ENCODE assay signal across 1 cellular context in genomic region chr2:30191107-30191506, GRCh38.
TF ChIP-seq lines count a peak whose summit lies in the region.

No MANE protein-coding gene starts in this region.

TF ChIP-seq in H1, 55 proteins besides CTCF, POLR2A, EP300 and RAD21:
- no peak for TF ChIP-seq CEBPB (IDR thresholded peaks at IDR 0.05; ENCODE audit: low read depth, low read length)
- TF ChIP-seq KDM4A (IDR thresholded peaks at IDR 0.05; ENCODE audit: low read depth, low read length, severe bottlenecking): no peak
- no peak for TF ChIP-seq ATF3 (IDR thresholded peaks at IDR 0.05; ENCODE audit: insufficient read depth, low read depth, low read length)
- no peak for TF ChIP-seq USF2 (IDR thresholded peaks at IDR 0.05; ENCODE audit: low read length)
- TF ChIP-seq KDM1A (IDR thresholded peaks at IDR 0.05; ENCODE audit: borderline replicate concordance, low read length): no peak
- TF ChIP-seq JUND (IDR thresholded peaks at IDR 0.05; ENCODE audit: low read length): no peak
- TF ChIP-seq ATF2 (IDR thresholded peaks at IDR 0.05; ENCODE audit: low read length): no peak
- TF ChIP-seq CBX8 (IDR thresholded peaks at IDR 0.05; ENCODE audit: borderline replicate concordance, low read depth, low read length): no peak
- TF ChIP-seq E2F6 (IDR thresholded peaks at IDR 0.05): no peak
- TF ChIP-seq FOSL1 (IDR thresholded peaks at IDR 0.05; ENCODE audit: insufficient read depth, low read depth, low read length): no peak
- TF ChIP-seq SIN3A (conservative IDR thresholded peaks at IDR 0.05 in 1 of 2, IDR thresholded peaks at IDR 0.05 in 1 of 2; ENCODE audit: low read depth in 1 of 2, low read length in 2 of 2): no peak
- no peak for TF ChIP-seq BCL11A (IDR thresholded peaks at IDR 0.05; ENCODE audit: low read depth in 2 of 2, low read length in 2 of 2)
- no peak for TF ChIP-seq TAF7 (optimal IDR thresholded peaks at IDR 0.05; ENCODE audit: borderline replicate concordance, low read depth, low read length)
- no peak for TF ChIP-seq SRF (IDR thresholded peaks at IDR 0.05; ENCODE audit: low read depth, low read length)
- TF ChIP-seq NANOG (IDR thresholded peaks at IDR 0.05; ENCODE audit: insufficient read depth, low read depth, low read length, poor library complexity, severe bottlenecking): no peak
- TF ChIP-seq HDAC6 (IDR thresholded peaks at IDR 0.05; ENCODE audit: low read depth, low read length): no peak
